Comparison of ENCODE assay signal across 17 cellular contexts in genomic region chr19:5296457-5297271, GRCh38. TPM values are rescaled to one million over a fixed set of nuclear protein-coding genes. Genes with fewer than 3 reads are reported as not detected.
A peak's percentile ranks its signal among the peaks of the same experiment; 100 is the strongest.
DNase-seq lines count a peak whose midpoint lies in the region; ATAC-seq, FAIRE-seq and TF ChIP-seq lines count a peak whose summit lies in the region.
"Had no signal": no experiment of that assay in that cellular context is flagged by ENCODE, and none has a peak within 500 bp of the region (broad histone marks: within the 10 kb centered on the region; RNA-seq: fewer than 3 reads in every experiment).

No MANE protein-coding gene starts in this region.

- TF ChIP-seq POLR2A in HepG2 (IDR thresholded peaks at IDR 0.05; ENCODE audit: insufficient read depth in 1 of 2, low read depth in 2 of 2, low read length in 2 of 2) (no peak), right lobe of liver (IDR thresholded peaks at IDR 0.05) (no peak), H1 (IDR thresholded peaks at IDR 0.05; ENCODE audit: control extremely low read depth in 1 of 2, low read depth in 2 of 2, low read length in 2 of 2) (no peak)

- H2BK20ac ChIP-seq in H1 (ENCODE audit: low read length), result no peak overlapping the region

- peaks cover 19% of the 10 kb centered on the region for H3K79me1 ChIP-seq in H1 (ENCODE audit: low read depth, low read length)

- H2AK5ac ChIP-seq in H1 (ENCODE audit: low read depth, low read length), result no peak overlapping the region

- no peak overlapping the region for H3K9ac ChIP-seq in HepG2 (ENCODE audit: insufficient read depth, low read depth, low read length)
- H3K9ac ChIP-seq in H1 (replicated peaks in 1 of 4; ENCODE audit: extremely low read depth in 1 of 4, low read depth in 3 of 4, low read length in 3 of 4), result no peak overlapping the region
- H3K9ac ChIP-seq: BLaER1 treated with 17β-estradiol and CSF1 and Interleukin-3, amounts not matched to agents 10 nM and 100 nM had no signal

- H3K56ac ChIP-seq in H1 (replicated peaks; ENCODE audit: insufficient read length, low read depth, low read length), result no peak overlapping the region

- H3K27me3 Mint-ChIP-seq in T-helper 17 cell, result peaks cover 7% of the 10 kb centered on the region

- H2BK15ac ChIP-seq in H1 (ENCODE audit: low read length), result no peak overlapping the region

- POLR2A ChIA-PET in HepG2 (lab: Yijun Ruan, JAX) (no interaction called here), H1 (lab: Charles Lee; ENCODE audit: partially characterized antibody) (no interaction called here)

- H3K36me3 ChIP-seq in HepG2 (replicated peaks in 1 of 2; ENCODE audit: control insufficient read depth in 1 of 2, insufficient read depth in 2 of 2, low read length in 2 of 2) (no peaks in the 10 kb centered on the region), right lobe of liver (no peaks in the 10 kb centered on the region), H1 (ENCODE audit: control insufficient read depth in 2 of 4, insufficient read depth in 4 of 4, low read length in 3 of 4) (no peaks in the 10 kb centered on the region), osteoblast (ENCODE audit: insufficient read depth, low read length) (no peaks in the 10 kb centered on the region)
- H3K36me3 ChIP-seq: BLaER1 treated with 17β-estradiol and CSF1 and Interleukin-3, amounts not matched to agents 10 nM and 100 nM had no signal

- H2BK120ac ChIP-seq in H1 (replicated peaks; ENCODE audit: low read depth, low read length), result no peak overlapping the region

- BruUV-seq in HepG2 (replicated peaks; lab: Mats Ljungman, UMichigan), result no TSS peak

- no peak overlapping the region for H3K14ac ChIP-seq in H1 (ENCODE audit: insufficient read length)

- H4K20me1 ChIP-seq in HepG2 (ENCODE audit: insufficient read depth, low read length) (peaks cover 17% of the 10 kb centered on the region), H1 (replicated peaks in 1 of 2; ENCODE audit: control insufficient read depth in 1 of 2, insufficient read depth in 2 of 2, low read length in 2 of 2) (peaks cover 27 to 46% of the 10 kb centered on the region in 2 experiments), osteoblast (ENCODE audit: insufficient read depth, low read length) (peaks cover 8% of the 10 kb centered on the region)

- H4K8ac ChIP-seq in H1 (ENCODE audit: extremely low read depth, insufficient read depth, low read length), result no peak overlapping the region

- H3K4me2 ChIP-seq in HepG2 (ENCODE audit: low read depth, low read length), result no peak overlapping the region
- no peak overlapping the region for H3K4me2 ChIP-seq in H1 (ENCODE audit: insufficient read depth in 1 of 2, low read depth in 2 of 2, low read length in 2 of 2)
- no peak overlapping the region for H3K4me2 ChIP-seq in osteoblast (ENCODE audit: insufficient read depth, low read length)
- H3K4me2 ChIP-seq: BLaER1 treated with 17β-estradiol and CSF1 and Interleukin-3, amounts not matched to agents 10 nM and 100 nM had no signal

- H3K27ac Mint-ChIP-seq in T-helper 17 cell, result no peak overlapping the region
- H3K27ac Mint-ChIP-seq: B cell; CD8-positive, alpha-beta T cell; H9 had no signal

- DNase-seq in HepG2 (ENCODE audit: low spot score) (no peak), right lobe of liver (no peak), H1 (ENCODE audit: low read depth in 1 of 2, low spot score in 2 of 2) (no peak), osteoblast (ENCODE audit: insufficient read length, low spot score, missing footprints) (peak; percentile 46), T-helper 17 cell (no peak), cardiac septum (ENCODE audit: low spot score) (no peak)
- DNase-seq: 8988T; Calu3; CD8-positive, alpha-beta T cell; DMS79 treated with DMSO at 0.1 percent for 48 hours; GOT3; H9 had no signal

- no peak overlapping the region for H3K4ac ChIP-seq in H1 (replicated peaks; ENCODE audit: insufficient read length, low read depth, low read length)

- TF ChIP-seq RAD21 in HepG2 (CRISPR knock-in tag; IDR thresholded peaks at IDR 0.05) (no peak), H1 (IDR thresholded peaks at IDR 0.05 in 1 of 2, conservative IDR thresholded peaks at IDR 0.05 in 1 of 2; ENCODE audit: low read depth in 2 of 2, low read length in 2 of 2) (no peak)

- H3K23ac ChIP-seq in H1 (ENCODE audit: insufficient read length), result no peak overlapping the region

- TF ChIP-seq EP300 in HepG2 (IDR thresholded peaks at IDR 0.05; ENCODE audit: low read depth in 2 of 2, low read length in 2 of 2) (no peak), HepG2 (CRISPR knock-in tag; IDR thresholded peaks at IDR 0.05; ENCODE audit: borderline replicate concordance) (no peak), H1 (IDR thresholded peaks at IDR 0.05; ENCODE audit: borderline replicate concordance in 1 of 2, low read depth in 2 of 2, low read length in 2 of 2) (no peak)

- H3K4me1 ChIP-seq in HepG2 (ENCODE audit: insufficient read depth, low read length), result peaks cover 38% of the 10 kb centered on the region
- peaks cover 0 to 4% (median 0%) of the 10 kb centered on the region in 4 donors for H3K4me1 ChIP-seq in right lobe of liver
- H3K4me1 ChIP-seq in H1 (replicated peaks in 1 of 4; ENCODE audit: control insufficient read depth in 3 of 4, insufficient read depth in 4 of 4, low read length in 3 of 4), result peaks cover 0 to 21% (median 15%) of the 10 kb centered on the region in 4 experiments; a peak in 6 of 7 replicates
- H3K4me1 ChIP-seq in osteoblast (ENCODE audit: insufficient read depth, low read length), result peaks cover 16% of the 10 kb centered on the region

- H3K4me3 Mint-ChIP-seq in T-helper 17 cell, result no peak overlapping the region
- H3K4me3 Mint-ChIP-seq: B cell; CD8-positive, alpha-beta T cell had no signal

- no peak for TF ChIP-seq CTCF in HepG2 (CRISPR knock-in tag; IDR thresholded peaks at IDR 0.05)
- no peak for TF ChIP-seq CTCF in right lobe of liver (IDR thresholded peaks at IDR 0.05)
- no peak for TF ChIP-seq CTCF in H1 (IDR thresholded peaks at IDR 0.05; ENCODE audit: control extremely low read depth in 1 of 3, insufficient read depth in 1 of 3, low read depth in 1 of 3, low read length in 3 of 3)
- TF ChIP-seq CTCF in osteoblast (IDR thresholded peaks at IDR 0.05; ENCODE audit: extremely low read depth, low read depth, low read length), result no peak

- intact Hi-C loops in HepG2 (cut with micrococcal nuclease; ENCODE audit: unreplicated experiment) (no loop called here), right lobe of liver (cut with DNase I) (no loop called here), cardiac septum (cut with DNase I) (no loop called here)

- H3K4me3 ChIP-seq in HepG2 (replicated peaks in 1 of 3; ENCODE audit: insufficient read depth in 1 of 3, low read depth in 2 of 3, low read length in 3 of 3), result no peak overlapping the region
- no peak overlapping the region for H3K4me3 ChIP-seq in right lobe of liver
- no peak overlapping the region for H3K4me3 ChIP-seq in H1 (ENCODE audit: extremely low read depth in 1 of 4, insufficient read depth in 2 of 4, low read depth in 3 of 4, low read length in 4 of 4)
- no peak overlapping the region for H3K4me3 ChIP-seq in osteoblast (ENCODE audit: insufficient read depth, low read length)
- H3K4me3 ChIP-seq: BLaER1 treated with 17β-estradiol and CSF1 and Interleukin-3, amounts not matched to agents 10 nM and 100 nM; GM12878 had no signal

- FAIRE-seq in HepG2 (lab: Jason Lieb, UNC) (no peak), H1 (lab: Jason Lieb, UNC) (no peak)
- FAIRE-seq: GM12878, HTR-8/SVneo had no signal

- no peak overlapping the region for H2BK12ac ChIP-seq in H1 (ENCODE audit: low read depth, low read length)

- peaks cover 12% of the 10 kb centered on the region; the same call in 1 of the 2 replicates for H3K23me2 ChIP-seq in H1 (ENCODE audit: low read depth, low read length)

- no peaks in the 10 kb centered on the region for H3K27me3 ChIP-seq in HepG2 (ENCODE audit: control insufficient read depth in 1 of 2, insufficient read depth in 2 of 2, low read length in 2 of 2)
- H3K27me3 ChIP-seq in right lobe of liver, result no peaks in the 10 kb centered on the region
- no peaks in the 10 kb centered on the region for H3K27me3 ChIP-seq in H1 (replicated peaks in 1 of 4; ENCODE audit: control insufficient read depth in 3 of 4, extremely low read depth in 1 of 4, insufficient read depth in 3 of 4, low read length in 3 of 4)
- H3K27me3 ChIP-seq in osteoblast (ENCODE audit: insufficient read depth, low read length), result no peaks in the 10 kb centered on the region

- H3K27ac ChIP-seq in HepG2 (ENCODE audit: extremely low read length, insufficient read depth, low read length) (no peak overlapping the region), right lobe of liver (no peak overlapping the region), H1 (ENCODE audit: low read depth, low read length) (no peak overlapping the region), osteoblast (ENCODE audit: low read depth, low read length) (no peak overlapping the region)
- H3K27ac ChIP-seq: BLaER1 treated with 17β-estradiol and CSF1 and Interleukin-3, amounts not matched to agents 10 nM and 100 nM had no signal

- H2BK5ac ChIP-seq in H1 (ENCODE audit: low read depth, low read length), result no peak overlapping the region

- H3K18ac ChIP-seq in H1 (ENCODE audit: extremely low read depth, low read length), result no peak overlapping the region

- peaks cover 6% of the 10 kb centered on the region for H3K79me2 ChIP-seq in HepG2 (ENCODE audit: insufficient read depth, low read length)
- H3K79me2 ChIP-seq in H1 (ENCODE audit: control insufficient read depth in 1 of 2, insufficient read depth in 2 of 2, low read length in 2 of 2), result peaks cover 5 to 49% of the 10 kb centered on the region in 2 experiments
- peaks cover 10% of the 10 kb centered on the region for H3K79me2 ChIP-seq in osteoblast (ENCODE audit: insufficient read depth, low read length)

- H3K9me3 ChIP-seq in HepG2 (ENCODE audit: low read length) (no peaks in the 10 kb centered on the region), right lobe of liver (no peaks in the 10 kb centered on the region), H1 (ENCODE audit: insufficient read depth in 2 of 2, low read depth in 1 of 2, low read length in 1 of 2) (no peaks in the 10 kb centered on the region), osteoblast (ENCODE audit: low read depth, low read length) (no peaks in the 10 kb centered on the region), T-helper 17 cell (ENCODE audit: control insufficient read depth, low read length, poor library complexity, severe bottlenecking) (no peaks in the 10 kb centered on the region)
- H3K9me3 ChIP-seq: BLaER1 treated with 17β-estradiol and CSF1 and Interleukin-3, amounts not matched to agents 10 nM and 100 nM had no signal

- ATAC-seq in HepG2 (no peak), right lobe of liver (no peak), T-helper 17 cell (no peak), HG02938 (IDR thresholded peaks at IDR 0.05; ENCODE audit: unreplicated experiment) (no peak)
- ATAC-seq: CD8-positive, alpha-beta T cell; GM12878 had no signal

- peaks cover 11% of the 10 kb centered on the region for H3K4me1 Mint-ChIP-seq in T-helper 17 cell

- CTCF ChIA-PET in HepG2 (lab: Yijun Ruan, JAX; ENCODE audit: low intra/inter-chr PET ratio, low total read pairs) (no interaction called here), H1 (lab: Charles Lee; ENCODE audit: partially characterized antibody) (interaction anchor here (0.7 kb wide), 1 partner anchor 13 kb away, joined by 3 read pairs; no protein-coding TSS in a partner anchor)

- no peak overlapping the region for H2AFZ ChIP-seq in HepG2 (ENCODE audit: low read length)
- no peak overlapping the region for H2AFZ ChIP-seq in H1 (ENCODE audit: low read length)
- H2AFZ ChIP-seq in osteoblast (ENCODE audit: low read length), result no peak overlapping the region

- in situ Hi-C loops in HepG2 (cut with HindIII; ENCODE audit: extremely low pct_ligation_motif_present, low pct_unique_long_range_greater_than_20kb), result no loop called here

- H3K36me3 Mint-ChIP-seq in T-helper 17 cell (ENCODE audit: low read depth), result peaks cover 3% of the 10 kb centered on the region
- H3K36me3 Mint-ChIP-seq: CD8-positive, alpha-beta T cell had no signal

- 84% methylated on average over 16 of the region's 16 CpGs for WGBS in HepG2 (ENCODE audit: low lambda C conversion rate)
- WGBS in right lobe of liver (ENCODE audit: insufficient coverage, low coverage, low lambda C conversion rate, missing lambda C conversion rate), result 71% methylated on average over 11 of the region's 16 CpGs
- WGBS in H1 (ENCODE audit: extremely low coverage in 1 of 2, insufficient coverage in 1 of 2, insufficient read length in 1 of 2, insufficient replicate concordance in 2 of 2, low coverage in 1 of 2, low lambda C conversion rate in 2 of 2, missing lambda C conversion rate in 1 of 2), 2 experiments, result 90% methylated on average over 14 of the region's 16 CpGs; no CpG with 5 or more reads in 1 of the 2 experiments

- no peak overlapping the region for H4K5ac ChIP-seq in H1 (ENCODE audit: insufficient read length, low read depth, low read length)

- no peak overlapping the region for H4K91ac ChIP-seq in H1 (replicated peaks; ENCODE audit: insufficient read length, low read length)

RNA-seq across cellular contexts. Expression of gene PTPRS, which starts 43.9 kb away (rescaled TPM):
- total RNA-seq in HepG2 (2016; rRNA removed; fragmentation: Illumina TruSeq; extraction: Trizol), result 21.3 and 32.7 TPM in 2 replicates
- 8.8 and 10.2 TPM in 2 replicates for total RNA-seq in HepG2 (2016; cell fraction: cytosol; rRNA removed; fragmentation: Illumina TruSeq; extraction: Trizol; ENCODE audit: low read depth)
- 17.7 and 32.1 TPM in 2 replicates for total RNA-seq in HepG2 (2016; cell fraction: insoluble cytoplasmic fraction; rRNA removed; fragmentation: Illumina TruSeq; extraction: Trizol)
- 21.8 and 23.0 TPM in 2 replicates for total RNA-seq in HepG2 (2016; cell fraction: membrane; rRNA removed; fragmentation: Illumina TruSeq; extraction: Trizol)
- 57.4 and 62.6 TPM in 2 replicates for total RNA-seq in HepG2 (2016; cell fraction: nucleus; rRNA removed; fragmentation: Illumina TruSeq; extraction: Trizol)
- 43.9 and 63.5 TPM in 2 replicates for polyA plus RNA-seq in HepG2 (2011; rRNA removed)
- 36.8 and 40.6 TPM in 2 replicates for polyA plus RNA-seq in HepG2 (2011; cell fraction: cytosol; rRNA removed)
- 194 and 221 TPM in 2 replicates for polyA plus RNA-seq in HepG2 (2011; cell fraction: nucleus; rRNA removed)
- 24.6 and 49.4 TPM in 2 replicates for polyA plus RNA-seq in HepG2 (2012)
- polyA plus RNA-seq in HepG2 (2016; cell fraction: cytosol; fragmentation: Illumina TruSeq; extraction: Trizol; ENCODE audit: low read depth), result 4.6 and 4.7 TPM in 2 replicates
- 8.4 and 10.5 TPM in 2 replicates for polyA plus RNA-seq in HepG2 (2016; cell fraction: insoluble cytoplasmic fraction; fragmentation: Illumina TruSeq; extraction: Trizol; ENCODE audit: low read depth)
- polyA plus RNA-seq in HepG2 (2016; cell fraction: membrane; fragmentation: Illumina TruSeq; extraction: Trizol; ENCODE audit: low read depth), result 5.1 and 5.2 TPM in 2 replicates
- polyA plus RNA-seq in HepG2 (2016; cell fraction: nucleus; fragmentation: Illumina TruSeq; extraction: Trizol; ENCODE audit: insufficient read depth, low read depth), result 68.7 and 77.5 TPM in 2 replicates
- 65.7 and 175 TPM in 2 replicates for polyA minus RNA-seq in HepG2 (2011; rRNA and poly(A)+ RNA removed; ENCODE audit: low replicate concordance)
- 79.6 and 103 TPM in 2 replicates for polyA minus RNA-seq in HepG2 (2011; cell fraction: cytosol; rRNA and poly(A)+ RNA removed)
- polyA minus RNA-seq in HepG2 (2011; cell fraction: nucleus; rRNA and poly(A)+ RNA removed), result 55.6 and 71.9 TPM in 2 replicates
- total RNA-seq in right lobe of liver, result 10 to 100 TPM in 5 of 6 experiments, 1 to 10 TPM in 1; 6.1 to 39.9 (median 22.1) TPM
- 218 and 223 TPM in 2 replicates for total RNA-seq in H1 (2021; fragmentation: NEBNext Ultra II Directional; extraction: Animal tissue kit (Norgen Biotek cat#: 25700))
- polyA plus RNA-seq in H1 (2011; rRNA removed), result 96.8 and 146 TPM in 2 replicates
- polyA plus RNA-seq in H1 (2011; cell fraction: cytosol; rRNA removed), result 87.7 TPM
- polyA plus RNA-seq in H1 (2011; cell fraction: nucleus; rRNA removed), result 278 TPM
- 73.0 to 132 TPM (median 116 TPM) in 4 replicates for polyA plus RNA-seq in H1 (2012, experiment 1 of 2)
- polyA plus RNA-seq in H1 (2012, experiment 2 of 2), result 60.0 TPM
- 124 TPM for polyA plus RNA-seq in H1 (2013, experiment 1 of 2)
- polyA plus RNA-seq in H1 (2013, experiment 2 of 2), result 122 TPM
- 192 and 241 TPM in 2 replicates for polyA minus RNA-seq in H1 (2011; rRNA and poly(A)+ RNA removed)
- 212 TPM for polyA minus RNA-seq in H1 (2011; cell fraction: cytosol; rRNA and poly(A)+ RNA removed)
- 157 TPM for polyA minus RNA-seq in H1 (2011; cell fraction: nucleus; rRNA and poly(A)+ RNA removed)
- total RNA-seq in osteoblast, result 218 and 227 TPM in 2 replicates
- 1 to 10 TPM; 1.2 to 2.9 TPM for total RNA-seq in T-helper 17 cell
- total RNA-seq in cardiac septum, result 37.5 TPM

Comparison
In these comparisons a context has a peak if more than half of its experiments do, and no peak if none do; other contexts are left out.
1. Of the 41 proteins assayed by ChIP-seq in both HepG2 and H1: peak only in HepG2: none; only in H1: KDM1A; in both: none; in neither: 40.